Comparison of ENCODE assay signal across 9 cellular contexts in the genomic region with DNA sequence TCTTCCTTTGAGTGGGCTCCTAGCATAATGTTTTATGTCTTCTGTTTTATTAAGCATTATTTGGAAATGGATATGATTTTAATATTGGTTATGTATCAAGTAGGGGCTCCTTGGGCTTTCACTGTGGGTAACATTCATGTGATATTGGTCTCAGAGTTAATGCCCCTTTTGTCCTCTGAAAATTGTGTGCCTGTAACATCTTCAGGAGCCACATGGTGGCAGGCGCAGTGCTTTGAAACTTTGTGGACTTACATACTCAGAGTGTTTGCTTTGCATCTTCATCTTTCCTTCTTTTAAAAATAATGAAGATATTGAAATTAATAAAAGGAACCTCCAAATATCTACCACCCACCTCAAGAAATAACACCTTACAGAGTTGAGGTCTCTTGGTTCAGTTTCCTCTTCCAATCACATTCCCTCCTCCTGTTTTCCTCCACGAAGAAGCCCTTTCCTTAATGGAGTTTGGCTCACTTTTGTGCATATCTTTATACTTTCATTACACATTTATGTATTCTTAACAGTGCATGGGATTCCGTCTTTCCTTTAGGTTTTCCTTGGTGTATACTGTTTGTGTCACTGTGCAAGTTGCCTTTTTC.
DNase-seq lines count a peak whose midpoint lies in the region; ATAC-seq, FAIRE-seq and TF ChIP-seq lines count a peak whose summit lies in the region.
"Had no signal": no experiment of that assay in that cellular context is flagged by ENCODE, and none has a peak within 500 bp of the region (broad histone marks: within the 10 kb centered on the region; RNA-seq: fewer than 3 reads in every experiment).

No MANE protein-coding gene starts in this region.

- H3K27ac ChIP-seq in OCI-LY3 (ENCODE audit: low read length) (no peak overlapping the region), GM12878 (ENCODE audit: control insufficient read depth, insufficient read depth) (no peak overlapping the region), kidney (ENCODE audit: low read depth in 2 of 2, low read length in 2 of 2) (no peak overlapping the region), coronary artery (no peak overlapping the region)

- no peaks in the 10 kb centered on the region for H3K27me3 Mint-ChIP-seq in type B pancreatic cell

- H3K4me1 ChIP-seq in OCI-LY3 (ENCODE audit: low read length) (peaks cover 43% of the 10 kb centered on the region), GM12878 (ENCODE audit: control insufficient read depth, insufficient read depth, low read length) (peaks cover 47% of the 10 kb centered on the region), kidney (ENCODE audit: control insufficient read depth in 1 of 2, insufficient read depth in 1 of 2, low read depth in 1 of 2, low read length in 2 of 2) (peaks cover 0 to 2% of the 10 kb centered on the region in 2 donors)

- TF ChIP-seq CTCF in GM12872 (IDR thresholded peaks at IDR 0.05; ENCODE audit: insufficient read depth, low read depth, low read length): peak; percentile 53
- TF ChIP-seq CTCF in OCI-LY3 (IDR thresholded peaks at IDR 0.05; ENCODE audit: low read depth, low read length): peak; percentile 72
- TF ChIP-seq CTCF in GM12878 (IDR thresholded peaks at IDR 0.05 in 2 of 3, conservative IDR thresholded peaks at IDR 0.05 in 1 of 3; ENCODE audit: control insufficient read depth in 2 of 3, extremely low read depth in 1 of 3, insufficient read depth in 1 of 3, low read depth in 3 of 3, low read length in 3 of 3): peak; percentile 67 to 80 (median 74)
- peak; percentile 69 for TF ChIP-seq CTCF in kidney (IDR thresholded peaks at IDR 0.05; ENCODE audit: borderline replicate concordance, extremely low read depth, insufficient read depth)
- peak; percentile 74 for TF ChIP-seq CTCF in type B pancreatic cell (conservative IDR thresholded peaks at IDR 0.05)
- TF ChIP-seq CTCF in coronary artery (IDR thresholded peaks at IDR 0.05): no peak

- H3K4me3 ChIP-seq in OCI-LY3 (ENCODE audit: low read length): no peak overlapping the region
- no peak overlapping the region for H3K4me3 ChIP-seq in GM12878
- H3K4me3 ChIP-seq in kidney (ENCODE audit: low read length in 2 of 2): no peak overlapping the region
- H3K4me3 ChIP-seq in coronary artery: no peak overlapping the region

- H3K36me3 ChIP-seq in OCI-LY3 (replicated peaks; ENCODE audit: low read depth, low read length) (no peaks in the 10 kb centered on the region), GM12878 (ENCODE audit: control insufficient read depth in 2 of 2, insufficient read depth in 2 of 2, low read length in 1 of 2) (no peaks in the 10 kb centered on the region), kidney (ENCODE audit: control insufficient read depth in 1 of 2, insufficient read depth in 2 of 2, low read length in 2 of 2) (no peaks in the 10 kb centered on the region)

- no peak for TF ChIP-seq EP300 in GM12878 (IDR thresholded peaks at IDR 0.05; ENCODE audit: borderline replicate concordance in 1 of 2, control insufficient read depth in 1 of 2, low read depth in 2 of 2, low read length in 2 of 2)

- H3K27me3 ChIP-seq in OCI-LY3 (ENCODE audit: low read depth, low read length) (no peaks in the 10 kb centered on the region), GM12878 (replicated peaks in 1 of 2; ENCODE audit: control insufficient read depth in 2 of 2, insufficient read depth in 2 of 2, low read length in 1 of 2) (no peaks in the 10 kb centered on the region)

- H3K36me3 Mint-ChIP-seq in type B pancreatic cell: peaks cover 5% of the 10 kb centered on the region

- no peaks in the 10 kb centered on the region for H3K9me3 Mint-ChIP-seq in type B pancreatic cell
- H3K9me3 Mint-ChIP-seq: naive B cell had no signal

- no peak for TF ChIP-seq POLR2A in GM12878 (IDR thresholded peaks at IDR 0.05; ENCODE audit: low read depth, low read length)

- H3K9me3 ChIP-seq in OCI-LY3 (ENCODE audit: insufficient read depth, low read length): no peaks in the 10 kb centered on the region
- H3K9me3 ChIP-seq in GM12878 (replicated peaks; ENCODE audit: control insufficient read depth, insufficient read depth, low read length): no peaks in the 10 kb centered on the region
- no peaks in the 10 kb centered on the region for H3K9me3 ChIP-seq in kidney (ENCODE audit: control insufficient read depth in 1 of 2, low read length in 2 of 2)

- intact Hi-C loops in GM12878 (cut with micrococcal nuclease; ENCODE audit: unreplicated experiment) (loop anchor here (2.0 kb wide), 2 partner anchors 29 to 111 kb away; a partner anchor contains a TSS), kidney (cut with DNase I) (no loop called here)

- peaks cover 64% of the 10 kb centered on the region for H4K20me1 ChIP-seq in OCI-LY3 (ENCODE audit: insufficient read depth, low read length)
- H4K20me1 ChIP-seq in GM12878 (ENCODE audit: control insufficient read depth, insufficient read depth): no peaks in the 10 kb centered on the region

- peak; percentile 17; the same call in 1 of the 3 replicates for ATAC-seq in GM12878

- TF ChIP-seq RAD21 in GM12878 (IDR thresholded peaks at IDR 0.05; ENCODE audit: insufficient read depth, low read depth, low read length): peak; percentile 93

- 89% methylated on average over 3 of the region's 3 CpGs for WGBS in GM12878 (ENCODE audit: insufficient coverage, insufficient replicate concordance, low lambda C conversion rate, missing lambda C conversion rate)

- no peak overlapping the region for H3K4me3 Mint-ChIP-seq in type B pancreatic cell

- no TSS peak for BruUV-seq in GM12878 (replicated peaks; lab: Mats Ljungman, UMichigan)

- FAIRE-seq in GM12878 (lab: Jason Lieb, UNC) (peak; percentile 59), kidney (lab: Jason Lieb, UNC) (no peak)

- POLR2A ChIA-PET in GM12878 (lab: Charles Lee): interaction anchor here (0.6 to 2.0 kb wide), 4 partner anchors 22 to 122 kb away, joined by 3 to 12 read pairs (median 6); no protein-coding TSS in a partner anchor

- H3K4me1 Mint-ChIP-seq in type B pancreatic cell (ENCODE audit: unreplicated experiment): peaks cover 23% of the 10 kb centered on the region

- H3K79me2 ChIP-seq in OCI-LY3 (ENCODE audit: low read length) (peaks cover 70% of the 10 kb centered on the region), GM12878 (ENCODE audit: control insufficient read depth, insufficient read depth, low read length) (peaks cover 3% of the 10 kb centered on the region)

- CTCF ChIA-PET in GM12878 (lab: Yijun Ruan, JAX): interaction anchor here (0.7 to 10.4 kb wide), 9 partner anchors 13 to 118 kb away, joined by 3 to 441 read pairs (median 6); no protein-coding TSS in a partner anchor

- SMC1A ChIA-PET in GM12878 (lab: Charles Lee; ENCODE audit: uncharacterized antibody, unreplicated experiment): interaction anchor here (0.7 to 19.4 kb wide), 5 partner anchors 14 to 172 kb away, joined by 3 to 800 read pairs (median 29); no protein-coding TSS in a partner anchor

- DNase-seq in AML-193 (lab: John Stamatoyannopoulos, UW) (peak; percentile 12 to 37), GM12878 (ENCODE audit: low read depth, low spot score) (no peak), kidney (no peak), type B pancreatic cell (ENCODE audit: extremely low spot score, unreplicated experiment) (no peak), coronary artery (ENCODE audit: low spot score) (no peak), A172 (ENCODE audit: low spot score) (no peak)
- DNase-seq: naive B cell had no signal

- H3K9ac ChIP-seq in OCI-LY3 (ENCODE audit: low read length) (no peak overlapping the region), GM12878 (ENCODE audit: control insufficient read depth, insufficient read depth, low read length) (no peak overlapping the region), kidney (ENCODE audit: low read length in 2 of 2) (no peak overlapping the region)

- RAD21 ChIA-PET in GM12878 (lab: Charles Lee; ENCODE audit: unreplicated experiment): interaction anchor here (0.7 to 10.2 kb wide), 6 partner anchors 9 to 77 kb away, joined by 3 to 441 read pairs (median 6); no protein-coding TSS in a partner anchor

- H3K4me2 ChIP-seq in OCI-LY3 (ENCODE audit: low read length) (no peak overlapping the region), GM12878 (ENCODE audit: control insufficient read depth, insufficient read depth) (no peak overlapping the region)

- no peak overlapping the region for H3K27ac Mint-ChIP-seq in type B pancreatic cell

- in situ Hi-C loops in GM12878 (cut with MboI): no loop called here

- H2AFZ ChIP-seq in OCI-LY3 (ENCODE audit: low read depth, low read length) (no peak overlapping the region), GM12878 (ENCODE audit: control insufficient read depth, low read depth, low read length) (no peak overlapping the region)

TF ChIP-seq in GM12878, 131 proteins besides CTCF, POLR2A, EP300 and RAD21 (continues in another document):
- TF ChIP-seq CREB1 (IDR thresholded peaks at IDR 0.05; ENCODE audit: low read depth): no peak
- TF ChIP-seq POU2F2 (IDR thresholded peaks at IDR 0.05; ENCODE audit: borderline replicate concordance, low read depth, low read length): 0 out of 3 replicates have a peak, but pooled peaks have one; percentile 30
- TF ChIP-seq, protein P1, sequence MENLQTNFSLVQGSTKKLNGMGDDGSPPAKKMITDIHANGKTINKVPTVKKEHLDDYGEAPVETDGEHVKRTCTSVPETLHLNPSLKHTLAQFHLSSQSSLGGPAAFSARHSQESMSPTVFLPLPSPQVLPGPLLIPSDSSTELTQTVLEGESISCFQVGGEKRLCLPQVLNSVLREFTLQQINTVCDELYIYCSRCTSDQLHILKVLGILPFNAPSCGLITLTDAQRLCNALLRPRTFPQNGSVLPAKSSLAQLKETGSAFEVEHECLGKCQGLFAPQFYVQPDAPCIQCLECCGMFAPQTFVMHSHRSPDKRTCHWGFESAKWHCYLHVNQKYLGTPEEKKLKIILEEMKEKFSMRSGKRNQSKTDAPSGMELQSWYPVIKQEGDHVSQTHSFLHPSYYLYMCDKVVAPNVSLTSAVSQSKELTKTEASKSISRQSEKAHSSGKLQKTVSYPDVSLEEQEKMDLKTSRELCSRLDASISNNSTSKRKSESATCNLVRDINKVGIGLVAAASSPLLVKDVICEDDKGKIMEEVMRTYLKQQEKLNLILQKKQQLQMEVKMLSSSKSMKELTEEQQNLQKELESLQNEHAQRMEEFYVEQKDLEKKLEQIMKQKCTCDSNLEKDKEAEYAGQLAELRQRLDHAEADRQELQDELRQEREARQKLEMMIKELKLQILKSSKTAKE (IDR thresholded peaks at IDR 0.05; ENCODE audit: low read depth, poor library complexity, severe bottlenecking): peak; percentile 40
- TF ChIP-seq MEF2B (IDR thresholded peaks at IDR 0.05; ENCODE audit: partially characterized antibody, poor library complexity, severe bottlenecking): peak; percentile 16
- peak; percentile 23 to 35; a peak in 2 of 4 replicates for TF ChIP-seq IKZF2 (IDR thresholded peaks at IDR 0.05)
- TF ChIP-seq ZNF274 (IDR thresholded peaks at IDR 0.05; ENCODE audit: insufficient read depth, insufficient read length): no peak
- no peak for TF ChIP-seq TAF1 (IDR thresholded peaks at IDR 0.05; ENCODE audit: borderline replicate concordance, low read depth, low read length)
- TF ChIP-seq MEF2A (IDR thresholded peaks at IDR 0.05; ENCODE audit: insufficient read depth, low read depth, low read length): no peak
- 0 out of 2 replicates have a peak, but pooled peaks have one; percentile 42 for TF ChIP-seq NBN (IDR thresholded peaks at IDR 0.05)
- TF ChIP-seq RB1 (IDR thresholded peaks at IDR 0.05; ENCODE audit: borderline replicate concordance): no peak; the same call in 1 of the 2 replicates

Comparison
In these comparisons a context has a peak if more than half of its experiments do, and no peak if none do; other contexts are left out.
1. DNase-seq: peak in AML-193 (2 of 2); none in GM12878 (single experiment), kidney (single experiment), type B pancreatic cell (single experiment), coronary artery (single experiment) and A172 (single experiment).